Comparison of ENCODE assay signal across 19 cellular contexts in the genomic region with DNA sequence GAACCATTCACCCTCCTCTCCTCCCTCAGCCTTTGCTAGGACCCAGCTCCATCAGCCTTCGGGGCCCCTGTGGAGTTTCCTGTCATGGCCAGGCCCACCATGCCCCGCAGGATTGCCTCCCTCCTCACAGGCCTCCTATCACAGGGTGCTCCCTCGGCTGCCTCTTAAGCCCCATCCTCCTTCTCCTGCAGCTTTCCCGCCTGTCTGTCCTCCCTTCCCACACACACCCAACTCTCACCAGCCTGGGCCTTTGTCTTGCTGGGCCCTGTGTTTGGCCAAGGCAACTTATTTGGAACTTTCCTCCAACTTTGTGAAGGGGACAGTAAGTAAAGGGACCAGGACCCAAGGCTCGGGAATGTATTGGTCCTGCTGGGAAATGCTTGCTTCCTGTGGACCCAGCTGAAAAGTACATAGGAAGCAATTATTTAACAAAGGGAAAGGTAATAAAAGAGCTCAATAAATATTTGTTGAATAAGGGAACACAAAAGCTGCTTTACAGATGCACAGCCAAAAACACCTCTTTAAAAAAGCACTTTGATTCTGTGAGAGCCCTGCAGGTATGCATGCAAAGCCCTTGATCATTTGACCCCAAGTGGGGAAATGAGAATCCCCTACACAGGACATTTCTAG. TPM values are rescaled to one million over a fixed set of nuclear protein-coding genes. Genes with fewer than 3 reads are reported as not detected.
DNase-seq lines count a peak whose midpoint lies in the region; ATAC-seq and TF ChIP-seq lines count a peak whose summit lies in the region.
"Had no signal": no experiment of that assay in that cellular context is flagged by ENCODE, and none has a peak within 500 bp of the region (broad histone marks: within the 10 kb centered on the region; RNA-seq: fewer than 3 reads in every experiment).

No MANE protein-coding gene starts in this region.

- DNase-seq in natural killer cell treated with Interleukin-12 subunit alpha and Interleukin-12 subunit beta and Interleukin-15 and Interleukin-18, amount 100 ng/mL, for 72 hours (ENCODE audit: low spot score) = peak; percentile 25
- no peak for DNase-seq in natural killer cell
- DNase-seq in NCI-H774 (lab: John Stamatoyannopoulos, UW) = peak; percentile 87
- no peak for DNase-seq in neural crest cell (ENCODE audit: low read depth, low spot score)
- no peak for DNase-seq in CD8-positive, alpha-beta memory T cell
- DNase-seq in HUDEP-2 (lab: John Stamatoyannopoulos, UW; ENCODE audit: unreplicated experiment in 76 of 76) = no peak
- no peak for DNase-seq in NCI-H128 (lab: John Stamatoyannopoulos, UW; ENCODE audit: unreplicated experiment)
- DNase-seq: activated CD4-positive, alpha-beta T cell treated with anti-CD3 and anti-CD28 coated beads for 36 hours; activated naive CD4-positive, alpha-beta T cell treated with anti-CD3 and anti-CD28 coated beads, Interleukin-2, amount 10 ng/mL, durations not matched to agents 7 days and 5 days; effector CD4-positive, alpha-beta T cell; H7; midbrain; NCI-H1092 treated with DMSO at 0.1 percent for 48 hours; stimulated activated CD4-positive, alpha-beta T cell treated with anti-CD3 and anti-CD28 coated beads, Interleukin-4, amount 100 ng/mL, for 1 hour had no signal

- H3K36me3 Mint-ChIP-seq in natural killer cell treated with Interleukin-12 subunit alpha and Interleukin-12 subunit beta and Interleukin-15 and Interleukin-18, amount 100 ng/mL, for 72 hours = no peaks in the 10 kb centered on the region
- no peaks in the 10 kb centered on the region for H3K36me3 Mint-ChIP-seq in natural killer cell
- no peaks in the 10 kb centered on the region for H3K36me3 Mint-ChIP-seq in neural crest cell (ENCODE audit: low read depth)
- no peaks in the 10 kb centered on the region for H3K36me3 Mint-ChIP-seq in CD8-positive, alpha-beta memory T cell
- H3K36me3 Mint-ChIP-seq: activated naive CD4-positive, alpha-beta T cell treated with anti-CD3 and anti-CD28 coated beads, Interleukin-2, amount 10 ng/mL, durations not matched to agents 7 days and 5 days had no signal

- H3K9me3 Mint-ChIP-seq in natural killer cell treated with Interleukin-12 subunit alpha and Interleukin-12 subunit beta and Interleukin-15 and Interleukin-18, amount 100 ng/mL, for 72 hours = no peaks in the 10 kb centered on the region
- H3K9me3 Mint-ChIP-seq in natural killer cell (no peaks in the 10 kb centered on the region), neural crest cell (no peaks in the 10 kb centered on the region)
- H3K9me3 Mint-ChIP-seq in CD8-positive, alpha-beta memory T cell = no peaks in the 10 kb centered on the region
- H3K9me3 Mint-ChIP-seq: activated naive CD4-positive, alpha-beta T cell treated with anti-CD3 and anti-CD28 coated beads, Interleukin-2, amount 10 ng/mL, durations not matched to agents 7 days and 5 days; central memory CD8-positive, alpha-beta T cell had no signal

- H3K4me1 ChIP-seq in CD8-positive, alpha-beta memory T cell (ENCODE audit: insufficient read depth, low read length) = peaks cover 16% of the 10 kb centered on the region
- H3K4me1 ChIP-seq: ascending aorta had no signal

- no peak overlapping the region for H3K27ac Mint-ChIP-seq in natural killer cell treated with Interleukin-12 subunit alpha and Interleukin-12 subunit beta and Interleukin-15 and Interleukin-18, amount 100 ng/mL, for 72 hours
- H3K27ac Mint-ChIP-seq in natural killer cell (no peak overlapping the region), neural crest cell (ENCODE audit: unreplicated experiment) (peak overlapping the region; percentile 35)
- H3K27ac Mint-ChIP-seq in CD8-positive, alpha-beta memory T cell = peak overlapping the region in 4 of 8 donors; percentile 0 to 78 (median 70)
- H3K27ac Mint-ChIP-seq: activated CD4-positive, alpha-beta T cell treated with anti-CD3 and anti-CD28 coated beads for 36 hours; activated naive CD4-positive, alpha-beta T cell treated with anti-CD3 and anti-CD28 coated beads, Interleukin-2, amount 10 ng/mL, durations not matched to agents 7 days and 5 days had no signal

- ATAC-seq in natural killer cell treated with Interleukin-12 subunit alpha and Interleukin-12 subunit beta and Interleukin-15 and Interleukin-18, amount 100 ng/mL, for 72 hours = no peak
- ATAC-seq in natural killer cell = no peak
- ATAC-seq: gastroesophageal sphincter had no signal

- TF ChIP-seq CTCF in natural killer cell (IDR thresholded peaks at IDR 0.05) (no peak), neural crest cell (conservative IDR thresholded peaks at IDR 0.05) (no peak)

- no peak overlapping the region for H3K4me3 ChIP-seq in CD8-positive, alpha-beta memory T cell (ENCODE audit: low read length)
- H3K4me3 ChIP-seq: ascending aorta, esophagus muscularis mucosa, gastroesophageal sphincter, smooth muscle cell had no signal

- H3K27me3 ChIP-seq in CD8-positive, alpha-beta memory T cell (ENCODE audit: insufficient read depth, low read length, poor library complexity, severe bottlenecking) = no peaks in the 10 kb centered on the region
- H3K27me3 ChIP-seq: ascending aorta, esophagus muscularis mucosa, gastroesophageal sphincter had no signal

- peaks cover 12 to 19% of the 10 kb centered on the region in 2 donors for H3K4me1 Mint-ChIP-seq in natural killer cell treated with Interleukin-12 subunit alpha and Interleukin-12 subunit beta and Interleukin-15 and Interleukin-18, amount 100 ng/mL, for 72 hours (ENCODE audit: low read depth in 2 of 2)
- H3K4me1 Mint-ChIP-seq in natural killer cell = peaks cover 15 to 18% of the 10 kb centered on the region in 2 donors
- peaks cover 4% of the 10 kb centered on the region for H3K4me1 Mint-ChIP-seq in neural crest cell
- H3K4me1 Mint-ChIP-seq in CD8-positive, alpha-beta memory T cell = peaks cover 14 to 27% (median 21%) of the 10 kb centered on the region in 3 donors

- intact Hi-C loops in natural killer cell (cut with micrococcal nuclease) = no loop called here

- CTCF ChIA-PET in CD8-positive, alpha-beta memory T cell (lab: Charles Lee) = interaction anchor here (3.7 kb wide), 1 partner anchor 39 kb away, joined by 13 read pairs; no protein-coding TSS in a partner anchor

- no peak overlapping the region for H3K4me3 Mint-ChIP-seq in natural killer cell treated with Interleukin-12 subunit alpha and Interleukin-12 subunit beta and Interleukin-15 and Interleukin-18, amount 100 ng/mL, for 72 hours
- H3K4me3 Mint-ChIP-seq in natural killer cell = no peak overlapping the region
- no peak overlapping the region for H3K4me3 Mint-ChIP-seq in neural crest cell
- H3K4me3 Mint-ChIP-seq in CD8-positive, alpha-beta memory T cell = no peak overlapping the region
- H3K4me3 Mint-ChIP-seq: activated CD4-positive, alpha-beta T cell treated with anti-CD3 and anti-CD28 coated beads for 36 hours; activated naive CD4-positive, alpha-beta T cell treated with anti-CD3 and anti-CD28 coated beads, Interleukin-2, amount 10 ng/mL, durations not matched to agents 7 days and 5 days; central memory CD8-positive, alpha-beta T cell had no signal

- H3K27ac ChIP-seq in CD8-positive, alpha-beta memory T cell (ENCODE audit: low read depth, low read length) = no peak overlapping the region
- H3K27ac ChIP-seq: ascending aorta, esophagus muscularis mucosa, gastroesophageal sphincter had no signal

- POLR2A ChIA-PET in CD8-positive, alpha-beta memory T cell (lab: Charles Lee) = no interaction called here

- H3K36me3 ChIP-seq in CD8-positive, alpha-beta memory T cell (ENCODE audit: insufficient read depth, low read length) = no peaks in the 10 kb centered on the region
- H3K36me3 ChIP-seq: ascending aorta, esophagus muscularis mucosa, gastroesophageal sphincter had no signal

- H3K9me3 ChIP-seq in CD8-positive, alpha-beta memory T cell (ENCODE audit: low read length) = no peaks in the 10 kb centered on the region
- H3K9me3 ChIP-seq: ascending aorta, esophagus muscularis mucosa, gastroesophageal sphincter had no signal

- H3K27me3 Mint-ChIP-seq in natural killer cell treated with Interleukin-12 subunit alpha and Interleukin-12 subunit beta and Interleukin-15 and Interleukin-18, amount 100 ng/mL, for 72 hours = peaks cover 0 to 2% of the 10 kb centered on the region in 2 donors
- peaks cover 0 to 6% of the 10 kb centered on the region in 2 donors for H3K27me3 Mint-ChIP-seq in natural killer cell (ENCODE audit: low read depth in 2 of 2)
- no peaks in the 10 kb centered on the region for H3K27me3 Mint-ChIP-seq in neural crest cell (ENCODE audit: low read depth)
- no peaks in the 10 kb centered on the region for H3K27me3 Mint-ChIP-seq in CD8-positive, alpha-beta memory T cell
- H3K27me3 Mint-ChIP-seq: activated CD4-positive, alpha-beta T cell treated with anti-CD3 and anti-CD28 coated beads for 36 hours; central memory CD8-positive, alpha-beta T cell had no signal

RNA-seq across cellular contexts. Expression of a gene that starts 31.5 kb away (rescaled TPM):
- 10 to 100 TPM; 75.1 to 86.2 TPM for total RNA-seq in natural killer cell treated with Interleukin-12 subunit alpha and Interleukin-12 subunit beta and Interleukin-15 and Interleukin-18, amount 100 ng/mL, for 72 hours
- total RNA-seq in natural killer cell = 100 to 1,000 TPM in 1 of 3 donors, 10 to 100 TPM in 2; 80.6 to 109 (median 90.9) TPM
- total RNA-seq in neural crest cell = 1.3 and 1.4 TPM in 2 replicates
- 1 to 10 TPM; 3.7 to 4.1 TPM for total RNA-seq in CD8-positive, alpha-beta memory T cell
- 12.6 TPM for polyA plus RNA-seq in CD8-positive, alpha-beta memory T cell

Comparison
In these comparisons a context has a peak if more than half of its experiments do, and no peak if none do; other contexts are left out.
1. DNase-seq: peak in natural killer cell treated with Interleukin-12 subunit alpha and Interleukin-12 subunit beta and Interleukin-15 and Interleukin-18, amount 100 ng/mL, for 72 hours (single experiment) and NCI-H774 (single experiment); none in natural killer cell (single experiment), neural crest cell (single experiment), CD8-positive, alpha-beta memory T cell (0 of 5), HUDEP-2 (0 of 76) and NCI-H128 (single experiment).
2. RNA of a gene that starts 31.5 kb away (total RNA-seq): 80.6 to 109 TPM in natural killer cell and 75.1 to 86.2 TPM in natural killer cell treated with Interleukin-12 subunit alpha and Interleukin-12 subunit beta and Interleukin-15 and Interleukin-18, amount 100 ng/mL, for 72 hours; 3.7 to 4.1 TPM in CD8-positive, alpha-beta memory T cell and 1.3 to 1.4 TPM in neural crest cell; every median in the first group is over 10 times any median in the second.